Comparison of ENCODE assay signal across 2 cellular contexts in the genomic region with DNA sequence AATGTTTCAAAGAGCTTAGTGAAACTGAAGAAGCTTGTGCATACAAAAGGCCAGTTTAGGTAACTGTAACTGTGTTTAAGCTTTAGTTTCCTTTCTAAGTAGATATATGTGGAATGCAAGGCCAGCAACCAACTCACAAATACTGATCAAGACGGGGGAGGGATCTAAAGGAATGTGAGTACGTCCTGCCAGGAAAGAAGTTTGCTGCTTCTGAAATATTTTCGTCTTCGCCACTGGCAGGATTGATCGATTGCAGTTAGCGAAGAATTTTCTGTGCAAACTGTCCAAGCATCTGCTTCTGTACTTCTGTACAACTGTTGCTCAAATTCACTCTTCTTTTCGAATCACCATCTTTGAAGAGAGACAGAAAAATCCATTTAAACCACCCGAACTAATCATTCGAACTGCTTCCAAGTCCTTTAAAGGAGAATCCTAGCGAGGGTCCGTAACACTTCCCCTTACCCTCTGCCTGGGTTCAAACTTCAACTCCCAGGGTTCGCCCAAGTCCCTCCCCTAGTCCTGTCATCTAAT.
TF ChIP-seq lines count a peak whose summit lies in the region.

No MANE protein-coding gene starts in this region.

TF ChIP-seq in SK-N-SH, 30 proteins besides CTCF, POLR2A, EP300 and RAD21 (continued from another document):
- TF ChIP-seq, protein P1, sequence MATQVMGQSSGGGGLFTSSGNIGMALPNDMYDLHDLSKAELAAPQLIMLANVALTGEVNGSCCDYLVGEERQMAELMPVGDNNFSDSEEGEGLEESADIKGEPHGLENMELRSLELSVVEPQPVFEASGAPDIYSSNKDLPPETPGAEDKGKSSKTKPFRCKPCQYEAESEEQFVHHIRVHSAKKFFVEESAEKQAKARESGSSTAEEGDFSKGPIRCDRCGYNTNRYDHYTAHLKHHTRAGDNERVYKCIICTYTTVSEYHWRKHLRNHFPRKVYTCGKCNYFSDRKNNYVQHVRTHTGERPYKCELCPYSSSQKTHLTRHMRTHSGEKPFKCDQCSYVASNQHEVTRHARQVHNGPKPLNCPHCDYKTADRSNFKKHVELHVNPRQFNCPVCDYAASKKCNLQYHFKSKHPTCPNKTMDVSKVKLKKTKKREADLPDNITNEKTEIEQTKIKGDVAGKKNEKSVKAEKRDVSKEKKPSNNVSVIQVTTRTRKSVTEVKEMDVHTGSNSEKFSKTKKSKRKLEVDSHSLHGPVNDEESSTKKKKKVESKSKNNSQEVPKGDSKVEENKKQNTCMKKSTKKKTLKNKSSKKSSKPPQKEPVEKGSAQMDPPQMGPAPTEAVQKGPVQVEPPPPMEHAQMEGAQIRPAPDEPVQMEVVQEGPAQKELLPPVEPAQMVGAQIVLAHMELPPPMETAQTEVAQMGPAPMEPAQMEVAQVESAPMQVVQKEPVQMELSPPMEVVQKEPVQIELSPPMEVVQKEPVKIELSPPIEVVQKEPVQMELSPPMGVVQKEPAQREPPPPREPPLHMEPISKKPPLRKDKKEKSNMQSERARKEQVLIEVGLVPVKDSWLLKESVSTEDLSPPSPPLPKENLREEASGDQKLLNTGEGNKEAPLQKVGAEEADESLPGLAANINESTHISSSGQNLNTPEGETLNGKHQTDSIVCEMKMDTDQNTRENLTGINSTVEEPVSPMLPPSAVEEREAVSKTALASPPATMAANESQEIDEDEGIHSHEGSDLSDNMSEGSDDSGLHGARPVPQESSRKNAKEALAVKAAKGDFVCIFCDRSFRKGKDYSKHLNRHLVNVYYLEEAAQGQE (IDR thresholded peaks at IDR 0.05; ENCODE audit: low read depth, low read length), result no peak
- TF ChIP-seq MXI1 (IDR thresholded peaks at IDR 0.05; ENCODE audit: low read depth, low read length), result no peak
- no peak for TF ChIP-seq ELF1 (IDR thresholded peaks at IDR 0.05)
- TF ChIP-seq EZH2phosphoT487 (IDR thresholded peaks at IDR 0.05; ENCODE audit: borderline replicate concordance, low read depth), result no peak
- TF ChIP-seq TEAD4 (IDR thresholded peaks at IDR 0.05; ENCODE audit: borderline replicate concordance, insufficient read depth), result no peak
- TF ChIP-seq, protein P2, sequence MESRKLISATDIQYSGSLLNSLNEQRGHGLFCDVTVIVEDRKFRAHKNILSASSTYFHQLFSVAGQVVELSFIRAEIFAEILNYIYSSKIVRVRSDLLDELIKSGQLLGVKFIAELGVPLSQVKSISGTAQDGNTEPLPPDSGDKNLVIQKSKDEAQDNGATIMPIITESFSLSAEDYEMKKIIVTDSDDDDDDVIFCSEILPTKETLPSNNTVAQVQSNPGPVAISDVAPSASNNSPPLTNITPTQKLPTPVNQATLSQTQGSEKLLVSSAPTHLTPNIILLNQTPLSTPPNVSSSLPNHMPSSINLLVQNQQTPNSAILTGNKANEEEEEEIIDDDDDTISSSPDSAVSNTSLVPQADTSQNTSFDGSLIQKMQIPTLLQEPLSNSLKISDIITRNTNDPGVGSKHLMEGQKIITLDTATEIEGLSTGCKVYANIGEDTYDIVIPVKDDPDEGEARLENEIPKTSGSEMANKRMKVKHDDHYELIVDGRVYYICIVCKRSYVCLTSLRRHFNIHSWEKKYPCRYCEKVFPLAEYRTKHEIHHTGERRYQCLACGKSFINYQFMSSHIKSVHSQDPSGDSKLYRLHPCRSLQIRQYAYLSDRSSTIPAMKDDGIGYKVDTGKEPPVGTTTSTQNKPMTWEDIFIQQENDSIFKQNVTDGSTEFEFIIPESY (IDR thresholded peaks at IDR 0.05; ENCODE audit: borderline replicate concordance, low read depth), result no peak
- TF ChIP-seq, protein P3, sequence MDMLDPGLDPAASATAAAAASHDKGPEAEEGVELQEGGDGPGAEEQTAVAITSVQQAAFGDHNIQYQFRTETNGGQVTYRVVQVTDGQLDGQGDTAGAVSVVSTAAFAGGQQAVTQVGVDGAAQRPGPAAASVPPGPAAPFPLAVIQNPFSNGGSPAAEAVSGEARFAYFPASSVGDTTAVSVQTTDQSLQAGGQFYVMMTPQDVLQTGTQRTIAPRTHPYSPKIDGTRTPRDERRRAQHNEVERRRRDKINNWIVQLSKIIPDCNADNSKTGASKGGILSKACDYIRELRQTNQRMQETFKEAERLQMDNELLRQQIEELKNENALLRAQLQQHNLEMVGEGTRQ (IDR thresholded peaks at IDR 0.05; ENCODE audit: borderline replicate concordance, low read depth, low read length), result no peak
- TF ChIP-seq, protein P4, sequence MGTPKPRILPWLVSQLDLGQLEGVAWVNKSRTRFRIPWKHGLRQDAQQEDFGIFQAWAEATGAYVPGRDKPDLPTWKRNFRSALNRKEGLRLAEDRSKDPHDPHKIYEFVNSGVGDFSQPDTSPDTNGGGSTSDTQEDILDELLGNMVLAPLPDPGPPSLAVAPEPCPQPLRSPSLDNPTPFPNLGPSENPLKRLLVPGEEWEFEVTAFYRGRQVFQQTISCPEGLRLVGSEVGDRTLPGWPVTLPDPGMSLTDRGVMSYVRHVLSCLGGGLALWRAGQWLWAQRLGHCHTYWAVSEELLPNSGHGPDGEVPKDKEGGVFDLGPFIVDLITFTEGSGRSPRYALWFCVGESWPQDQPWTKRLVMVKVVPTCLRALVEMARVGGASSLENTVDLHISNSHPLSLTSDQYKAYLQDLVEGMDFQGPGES (IDR thresholded peaks at IDR 0.05; ENCODE audit: low read depth, low read length), result no peak
- no peak for TF ChIP-seq FOXJ3 (CRISPR knock-in tag; IDR thresholded peaks at IDR 0.05)
TF ChIP-seq in SK-N-SH: peak in this region for 0.

TF ChIP-seq in SK-N-SH treated with all-trans-retinoic acid at 6 μM for 48 hours, 23 proteins besides CTCF, POLR2A, EP300 and RAD21 (continued from another document):
- TF ChIP-seq, protein P5, sequence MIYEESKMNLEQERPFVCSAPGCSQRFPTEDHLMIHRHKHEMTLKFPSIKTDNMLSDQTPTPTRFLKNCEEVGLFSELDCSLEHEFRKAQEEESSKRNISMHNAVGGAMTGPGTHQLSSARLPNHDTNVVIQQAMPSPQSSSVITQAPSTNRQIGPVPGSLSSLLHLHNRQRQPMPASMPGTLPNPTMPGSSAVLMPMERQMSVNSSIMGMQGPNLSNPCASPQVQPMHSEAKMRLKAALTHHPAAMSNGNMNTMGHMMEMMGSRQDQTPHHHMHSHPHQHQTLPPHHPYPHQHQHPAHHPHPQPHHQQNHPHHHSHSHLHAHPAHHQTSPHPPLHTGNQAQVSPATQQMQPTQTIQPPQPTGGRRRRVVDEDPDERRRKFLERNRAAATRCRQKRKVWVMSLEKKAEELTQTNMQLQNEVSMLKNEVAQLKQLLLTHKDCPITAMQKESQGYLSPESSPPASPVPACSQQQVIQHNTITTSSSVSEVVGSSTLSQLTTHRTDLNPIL (CRISPR knock-in tag; IDR thresholded peaks at IDR 0.05; ENCODE audit: low read depth), result no peak
- TF ChIP-seq RARB (CRISPR knock-in tag; IDR thresholded peaks at IDR 0.05) (no peak), PPARA (CRISPR knock-in tag; IDR thresholded peaks at IDR 0.05; ENCODE audit: borderline replicate concordance) (no peak), ZNF565 (CRISPR knock-in tag; conservative IDR thresholded peaks at IDR 0.05; ENCODE audit: low read depth) (no peak), BACH2 (CRISPR knock-in tag; IDR thresholded peaks at IDR 0.05; ENCODE audit: borderline replicate concordance) (no peak), ARNTL (CRISPR knock-in tag; IDR thresholded peaks at IDR 0.05; ENCODE audit: borderline replicate concordance, low read depth) (no peak), SNAI2 (CRISPR knock-in tag; IDR thresholded peaks at IDR 0.05) (no peak)
- TF ChIP-seq, protein P6, sequence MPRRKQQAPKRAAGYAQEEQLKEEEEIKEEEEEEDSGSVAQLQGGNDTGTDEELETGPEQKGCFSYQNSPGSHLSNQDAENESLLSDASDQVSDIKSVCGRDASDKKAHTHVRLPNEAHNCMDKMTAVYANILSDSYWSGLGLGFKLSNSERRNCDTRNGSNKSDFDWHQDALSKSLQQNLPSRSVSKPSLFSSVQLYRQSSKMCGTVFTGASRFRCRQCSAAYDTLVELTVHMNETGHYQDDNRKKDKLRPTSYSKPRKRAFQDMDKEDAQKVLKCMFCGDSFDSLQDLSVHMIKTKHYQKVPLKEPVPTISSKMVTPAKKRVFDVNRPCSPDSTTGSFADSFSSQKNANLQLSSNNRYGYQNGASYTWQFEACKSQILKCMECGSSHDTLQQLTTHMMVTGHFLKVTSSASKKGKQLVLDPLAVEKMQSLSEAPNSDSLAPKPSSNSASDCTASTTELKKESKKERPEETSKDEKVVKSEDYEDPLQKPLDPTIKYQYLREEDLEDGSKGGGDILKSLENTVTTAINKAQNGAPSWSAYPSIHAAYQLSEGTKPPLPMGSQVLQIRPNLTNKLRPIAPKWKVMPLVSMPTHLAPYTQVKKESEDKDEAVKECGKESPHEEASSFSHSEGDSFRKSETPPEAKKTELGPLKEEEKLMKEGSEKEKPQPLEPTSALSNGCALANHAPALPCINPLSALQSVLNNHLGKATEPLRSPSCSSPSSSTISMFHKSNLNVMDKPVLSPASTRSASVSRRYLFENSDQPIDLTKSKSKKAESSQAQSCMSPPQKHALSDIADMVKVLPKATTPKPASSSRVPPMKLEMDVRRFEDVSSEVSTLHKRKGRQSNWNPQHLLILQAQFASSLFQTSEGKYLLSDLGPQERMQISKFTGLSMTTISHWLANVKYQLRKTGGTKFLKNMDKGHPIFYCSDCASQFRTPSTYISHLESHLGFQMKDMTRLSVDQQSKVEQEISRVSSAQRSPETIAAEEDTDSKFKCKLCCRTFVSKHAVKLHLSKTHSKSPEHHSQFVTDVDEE (CRISPR knock-in tag; IDR thresholded peaks at IDR 0.05), result no peak
- TF ChIP-seq, protein P7, sequence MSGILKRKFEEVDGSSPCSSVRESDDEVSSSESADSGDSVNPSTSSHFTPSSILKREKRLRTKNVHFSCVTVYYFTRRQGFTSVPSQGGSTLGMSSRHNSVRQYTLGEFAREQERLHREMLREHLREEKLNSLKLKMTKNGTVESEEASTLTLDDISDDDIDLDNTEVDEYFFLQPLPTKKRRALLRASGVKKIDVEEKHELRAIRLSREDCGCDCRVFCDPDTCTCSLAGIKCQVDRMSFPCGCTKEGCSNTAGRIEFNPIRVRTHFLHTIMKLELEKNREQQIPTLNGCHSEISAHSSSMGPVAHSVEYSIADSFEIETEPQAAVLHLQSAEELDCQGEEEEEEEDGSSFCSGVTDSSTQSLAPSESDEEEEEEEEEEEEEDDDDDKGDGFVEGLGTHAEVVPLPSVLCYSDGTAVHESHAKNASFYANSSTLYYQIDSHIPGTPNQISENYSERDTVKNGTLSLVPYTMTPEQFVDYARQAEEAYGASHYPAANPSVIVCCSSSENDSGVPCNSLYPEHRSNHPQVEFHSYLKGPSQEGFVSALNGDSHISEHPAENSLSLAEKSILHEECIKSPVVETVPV (CRISPR knock-in tag; IDR thresholded peaks at IDR 0.05), result no peak
